ENCODE assay signal across 8 cellular contexts in genomic region chr9:69173891-69174644, GRCh38. TPM values are rescaled to one million over a fixed set of nuclear protein-coding genes. Genes with fewer than 3 reads are reported as not detected.
DNase-seq lines count a peak whose midpoint lies in the region; ATAC-seq and TF ChIP-seq lines count a peak whose summit lies in the region.

TSS of gene TJP2 (plus strand) at chr9:69174277. CDS start at chr9:69174373, 96 bp downstream.

- no peaks in the 10 kb centered on the region for H3K27me3 Mint-ChIP-seq in progenitor cell of endocrine pancreas

- H3K36me3 ChIP-seq in SJCRH30 (no peaks in the 10 kb centered on the region), left ventricle myocardium inferior (no peaks in the 10 kb centered on the region)

- intact Hi-C loops in left ventricle myocardium inferior (cut with micrococcal nuclease) = no loop called here

- H3K4me1 Mint-ChIP-seq in progenitor cell of endocrine pancreas (ENCODE audit: low read depth) = peaks cover 65% of the 10 kb centered on the region

- DNase-seq in AG10803 (ENCODE audit: low read depth) (peak; percentile 74), SJCRH30 (peak; percentile 80 to 85), left ventricle myocardium inferior (peak; percentile 79), progenitor cell of endocrine pancreas (ENCODE audit: low spot score, unreplicated experiment) (peak; percentile 38), GOT3 (lab: John Stamatoyannopoulos, UW) (no peak)

- no peaks in the 10 kb centered on the region for H3K36me3 Mint-ChIP-seq in progenitor cell of endocrine pancreas (ENCODE audit: insufficient read depth)

- no peak for TF ChIP-seq CTCF in AG10803 (conservative IDR thresholded peaks at IDR 0.05; ENCODE audit: low read length)
- TF ChIP-seq CTCF in left ventricle myocardium inferior (IDR thresholded peaks at IDR 0.05; ENCODE audit: borderline replicate concordance) = no peak
- TF ChIP-seq CTCF in progenitor cell of endocrine pancreas (IDR thresholded peaks at IDR 0.05; ENCODE audit: unreplicated experiment) = no peak

- peak; percentile 31 for ATAC-seq in GM18873 (IDR thresholded peaks at IDR 0.05; ENCODE audit: low FRiP score, unreplicated experiment)
- ATAC-seq in HG03095 (IDR thresholded peaks at IDR 0.05; ENCODE audit: unreplicated experiment) = peak; percentile 36

- no peaks in the 10 kb centered on the region for H3K9me3 Mint-ChIP-seq in progenitor cell of endocrine pancreas (ENCODE audit: low read depth)

- no peaks in the 10 kb centered on the region for H3K9me3 ChIP-seq in SJCRH30 (replicated peaks)
- H3K9me3 ChIP-seq in left ventricle myocardium inferior (replicated peaks) = no peaks in the 10 kb centered on the region

- peak within 1 kb of the TSS; percentile 81 for H3K27ac Mint-ChIP-seq in progenitor cell of endocrine pancreas

- H3K4me1 ChIP-seq in SJCRH30 (no peaks in the 10 kb centered on the region), left ventricle myocardium inferior (peaks cover 88% of the 10 kb centered on the region)

- H3K4me3 Mint-ChIP-seq in progenitor cell of endocrine pancreas (ENCODE audit: low read depth) = peak within 1 kb of the TSS; percentile 80

- H3K27ac ChIP-seq in SJCRH30 (peak within 1 kb of the TSS; percentile 39; the same call in 1 of the 2 replicates), angular gyrus (ENCODE audit: low read depth, low read length) (peak within 1 kb of the TSS; percentile 74), left ventricle myocardium inferior (replicated peaks) (peak within 1 kb of the TSS; percentile 94)

- H3K27me3 ChIP-seq in SJCRH30 (no peaks in the 10 kb centered on the region), left ventricle myocardium inferior (ENCODE audit: low read depth) (no peaks in the 10 kb centered on the region)

- H3K4me3 ChIP-seq in AG10803 (ENCODE audit: low read length) = peak within 1 kb of the TSS; percentile 80
- peak within 1 kb of the TSS; percentile 76 for H3K4me3 ChIP-seq in SJCRH30
- peak within 1 kb of the TSS; percentile 79 for H3K4me3 ChIP-seq in left ventricle myocardium inferior

RNA-seq across cellular contexts. Expression of gene TJP2, which starts in this region (rescaled TPM):
- total RNA-seq in SJCRH30 (2014; rRNA removed; shearing (Covaris generic)) = 13.8 and 14.3 TPM in 2 replicates
- 130 TPM for total RNA-seq in left ventricle myocardium inferior
- 234 and 254 TPM in 2 replicates for total RNA-seq in progenitor cell of endocrine pancreas

Comparison
In these comparisons a context has a peak if more than half of its experiments do, and no peak if none do; other contexts are left out.
1. H3K27ac ChIP-seq: peak in every context shown above with its lines; median percentile 94 in left ventricle myocardium inferior; 74 in angular gyrus; 39 in SJCRH30.